12 cellular contexts compared by ENCODE assay signal in the genomic region with DNA sequence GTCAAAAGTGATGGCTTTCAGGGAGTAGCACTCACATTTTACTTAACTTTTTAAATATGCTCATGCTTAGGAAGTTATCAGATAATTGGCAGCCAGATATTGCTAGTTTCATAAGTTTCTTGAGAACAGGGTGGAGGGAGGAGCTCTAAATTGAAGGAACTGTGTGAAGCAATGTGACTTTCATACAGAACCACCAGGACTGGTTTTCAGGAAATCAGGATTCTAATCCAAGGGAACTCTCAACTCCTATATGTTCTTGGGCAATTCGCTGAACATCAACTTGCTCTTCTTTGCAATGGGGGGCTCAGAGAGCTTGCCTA. TPM values are rescaled to one million over a fixed set of nuclear protein-coding genes. Genes with fewer than 3 reads are reported as not detected.
DNase-seq lines count a peak whose midpoint lies in the region; ATAC-seq and TF ChIP-seq lines count a peak whose summit lies in the region.
"Had no signal": no experiment of that assay in that cellular context is flagged by ENCODE, and none has a peak within 500 bp of the region (broad histone marks: within the 10 kb centered on the region; RNA-seq: fewer than 3 reads in every experiment).

No MANE protein-coding gene starts in this region.

- H3K27ac ChIP-seq in hepatocyte, result peak overlapping the region; percentile 52
- peak overlapping the region in 3 of 4 donors; percentile 26 to 61 (median 54) for H3K27ac ChIP-seq in upper lobe of left lung

- no peak overlapping the region for H3K4me2 ChIP-seq in hepatocyte

- H3K27ac Mint-ChIP-seq in activated T-cell treated with anti-CD3 and anti-CD28 coated beads, Interleukin-2, amount 50 U/mL, for 72 hours, result peak overlapping the region; percentile 92
- peak overlapping the region; percentile 83 for H3K27ac Mint-ChIP-seq in activated naive CD8-positive, alpha-beta T cell treated with anti-CD3 and anti-CD28 coated beads, Interleukin-2, amount 50 U/mL, for 24 hours

- H3K4me3 ChIP-seq in hepatocyte (no peak overlapping the region), upper lobe of left lung (no peak overlapping the region)

- 96% methylated on average over 1 of the region's 1 CpG for WGBS in hepatocyte (ENCODE audit: low lambda C conversion rate, missing lambda C conversion rate)
- WGBS in upper lobe of left lung, 2 donors, result 56 to 93% methylated on average over 1 of the region's 1 CpG

- H2AFZ ChIP-seq in hepatocyte, result no peak overlapping the region

- H3K36me3 Mint-ChIP-seq in activated T-cell treated with anti-CD3 and anti-CD28 coated beads, Interleukin-2, amount 50 U/mL, for 72 hours (ENCODE audit: insufficient read depth in 2 of 2), result peaks cover 5 to 13% of the 10 kb centered on the region in 2 donors
- H3K36me3 Mint-ChIP-seq in activated naive CD8-positive, alpha-beta T cell treated with anti-CD3 and anti-CD28 coated beads, Interleukin-2, amount 50 U/mL, for 24 hours (ENCODE audit: low read depth), result peaks cover 60% of the 10 kb centered on the region

- H3K27me3 ChIP-seq in hepatocyte (no peaks in the 10 kb centered on the region), upper lobe of left lung (no peaks in the 10 kb centered on the region)

- no peak for TF ChIP-seq EP300 in upper lobe of left lung (IDR thresholded peaks at IDR 0.05)

- peaks cover 12% of the 10 kb centered on the region for H3K4me1 ChIP-seq in hepatocyte (ENCODE audit: insufficient read depth)
- H3K4me1 ChIP-seq in upper lobe of left lung, result peaks cover 11 to 44% (median 31%) of the 10 kb centered on the region in 4 donors

- no peaks in the 10 kb centered on the region for H3K27me3 Mint-ChIP-seq in activated T-cell treated with anti-CD3 and anti-CD28 coated beads, Interleukin-2, amount 50 U/mL, for 72 hours (ENCODE audit: low read depth)
- no peaks in the 10 kb centered on the region for H3K27me3 Mint-ChIP-seq in activated naive CD8-positive, alpha-beta T cell treated with anti-CD3 and anti-CD28 coated beads, Interleukin-2, amount 50 U/mL, for 24 hours
- H3K27me3 Mint-ChIP-seq: central memory CD8-positive, alpha-beta T cell had no signal

- peaks cover 17% of the 10 kb centered on the region for H3K79me2 ChIP-seq in hepatocyte

- no peak for DNase-seq in activated T-cell treated with anti-CD3 and anti-CD28 coated beads, Interleukin-2, amount 50 U/mL, for 72 hours
- no peak for DNase-seq in activated T-cell treated with anti-CD3 and anti-CD28 coated beads, Interleukin-2, amount 50 U/mL, for 48 hours
- no peak for DNase-seq in activated naive CD8-positive, alpha-beta T cell treated with anti-CD3 and anti-CD28 coated beads, Interleukin-2, amount 50 U/mL, for 24 hours
- no peak for DNase-seq in hepatocyte (ENCODE audit: low spot score)
- no peak for DNase-seq in upper lobe of left lung
- no peak for DNase-seq in SKM-1 treated with dmso at 0.1 percent for 144 hours (lab: John Stamatoyannopoulos, UW; ENCODE audit: unreplicated experiment)
- no peak for DNase-seq in NCI-H524 treated with DMSO at 0.1 percent for 48 hours (lab: John Stamatoyannopoulos, UW)
- no peak for DNase-seq in middle frontal gyrus (ENCODE audit: extremely low spot score, low spot score)
- DNase-seq: activated T-cell treated with anti-CD3 and anti-CD28 coated beads for 4 hours, NCI-H1436, NCI-H526 treated with DMSO at 0.1 percent for 48 hours had no signal

- H4K20me1 ChIP-seq in hepatocyte (ENCODE audit: insufficient read depth, poor library complexity, severe bottlenecking), result no peaks in the 10 kb centered on the region

- no peak for ATAC-seq in activated T-cell treated with anti-CD3 and anti-CD28 coated beads, Interleukin-2, amount 50 U/mL, for 72 hours (replicated peaks in 1 of 2)
- no peak for ATAC-seq in activated naive CD8-positive, alpha-beta T cell treated with anti-CD3 and anti-CD28 coated beads, Interleukin-2, amount 50 U/mL, for 24 hours
- ATAC-seq in upper lobe of left lung (ENCODE audit: low FRiP score in 2 of 2), result no peak

- TF ChIP-seq POLR2A in upper lobe of left lung (IDR thresholded peaks at IDR 0.05), result no peak

- peak overlapping the region; percentile 65 to 81 for H3K4me3 Mint-ChIP-seq in activated T-cell treated with anti-CD3 and anti-CD28 coated beads, Interleukin-2, amount 50 U/mL, for 72 hours
- peak overlapping the region; percentile 3 for H3K4me3 Mint-ChIP-seq in activated naive CD8-positive, alpha-beta T cell treated with anti-CD3 and anti-CD28 coated beads, Interleukin-2, amount 50 U/mL, for 24 hours
- H3K4me3 Mint-ChIP-seq: central memory CD8-positive, alpha-beta T cell had no signal

- TF ChIP-seq CTCF in hepatocyte (IDR thresholded peaks at IDR 0.05; ENCODE audit: poor library complexity), result no peak
- no peak for TF ChIP-seq CTCF in upper lobe of left lung (IDR thresholded peaks at IDR 0.05)

- H3K9me3 Mint-ChIP-seq in activated T-cell treated with anti-CD3 and anti-CD28 coated beads, Interleukin-2, amount 50 U/mL, for 72 hours, result no peaks in the 10 kb centered on the region
- no peaks in the 10 kb centered on the region for H3K9me3 Mint-ChIP-seq in activated naive CD8-positive, alpha-beta T cell treated with anti-CD3 and anti-CD28 coated beads, Interleukin-2, amount 50 U/mL, for 24 hours
- H3K9me3 Mint-ChIP-seq: central memory CD8-positive, alpha-beta T cell had no signal

- H3K36me3 ChIP-seq in hepatocyte (replicated peaks; ENCODE audit: insufficient read depth, low read depth) (no peaks in the 10 kb centered on the region), upper lobe of left lung (peaks cover 3 to 43% (median 15%) of the 10 kb centered on the region in 4 donors)

- H3K9me2 ChIP-seq in hepatocyte (replicated peaks; ENCODE audit: insufficient read depth), result no peaks in the 10 kb centered on the region

- H3K9me3 ChIP-seq in hepatocyte (ENCODE audit: low read depth), result no peaks in the 10 kb centered on the region
- H3K9me3 ChIP-seq in upper lobe of left lung, result no peaks in the 10 kb centered on the region

- peaks cover 42% of the 10 kb centered on the region for H3K4me1 Mint-ChIP-seq in activated T-cell treated with anti-CD3 and anti-CD28 coated beads, Interleukin-2, amount 50 U/mL, for 72 hours (ENCODE audit: low read depth)
- H3K4me1 Mint-ChIP-seq in activated naive CD8-positive, alpha-beta T cell treated with anti-CD3 and anti-CD28 coated beads, Interleukin-2, amount 50 U/mL, for 24 hours, result peaks cover 59% of the 10 kb centered on the region

RNA-seq across cellular contexts. Expression of a gene that starts 2.8 kb away (rescaled TPM):
- total RNA-seq in activated T-cell treated with anti-CD3 and anti-CD28 coated beads, Interleukin-2, amount 50 U/mL, for 72 hours, result 1 to 10 TPM; 3.5 to 5.1 TPM
- total RNA-seq in hepatocyte (5.9 and 9.9 TPM in 2 replicates), upper lobe of left lung (10 to 100 TPM in 4 of 6 donors, 1 to 10 TPM in 2; 8.7 to 31.4 (median 10.4) TPM)
- polyA plus RNA-seq in hepatocyte, result 2.4 and 3.9 TPM in 2 replicates

RNA-seq across cellular contexts. Expression of a gene that starts 17.3 kb away (rescaled TPM):
- 100 to 1,000 TPM; 107 to 124 TPM for total RNA-seq in activated T-cell treated with anti-CD3 and anti-CD28 coated beads, Interleukin-2, amount 50 U/mL, for 72 hours
- total RNA-seq in hepatocyte (117 and 118 TPM in 2 replicates), upper lobe of left lung (10 to 100 TPM; 14.7 to 58.9 (median 42.8) TPM)
- polyA plus RNA-seq in hepatocyte, result 213 and 217 TPM in 2 replicates

RNA-seq across cellular contexts. Expression of a gene that starts 17.5 kb away (rescaled TPM):
- 10 to 100 TPM; 64.5 to 66.6 TPM for total RNA-seq in activated T-cell treated with anti-CD3 and anti-CD28 coated beads, Interleukin-2, amount 50 U/mL, for 72 hours
- 67.4 and 70.0 TPM in 2 replicates for total RNA-seq in hepatocyte
- polyA plus RNA-seq in hepatocyte, result 59.9 and 69.2 TPM in 2 replicates
- 10 to 100 TPM; 21.0 to 63.9 (median 42.3) TPM for total RNA-seq in upper lobe of left lung
